In the genomic region with DNA sequence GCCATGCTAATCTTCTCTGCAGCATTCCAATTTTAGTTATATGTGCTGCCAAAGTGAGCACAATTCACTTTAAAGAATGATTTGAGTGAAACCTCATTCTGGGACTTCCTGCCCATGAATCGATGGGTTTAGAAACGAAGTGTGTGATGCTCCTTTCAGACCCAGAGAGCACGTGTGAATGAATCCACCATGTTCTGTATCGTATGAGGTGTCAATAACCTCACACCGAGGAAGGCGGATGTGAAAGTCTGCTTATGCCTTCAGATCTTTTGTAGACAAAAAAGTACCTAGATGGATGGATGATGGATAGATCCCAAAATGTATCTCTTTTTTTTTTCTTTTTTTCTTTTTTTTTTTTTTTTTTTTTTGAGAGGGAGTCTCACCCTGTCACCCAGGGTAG, we compare ENCODE assay signal across 22 cellular contexts. TPM values are rescaled to one million over a fixed set of nuclear protein-coding genes. Genes with fewer than 3 reads are reported as not detected.
DNase-seq lines count a peak whose midpoint lies in the region; ATAC-seq, FAIRE-seq and TF ChIP-seq lines count a peak whose summit lies in the region.
"Had no signal": no experiment of that assay in that cellular context is flagged by ENCODE, and none has a peak within 500 bp of the region (broad histone marks: within the 10 kb centered on the region; RNA-seq: fewer than 3 reads in every experiment).

No MANE protein-coding gene starts in this region.

- H3K4me3 Mint-ChIP-seq in CD4-positive, CD25-positive, alpha-beta regulatory T cell, result peak overlapping the region in 3 of 4 donors; percentile 26 to 60 (median 40)
- H3K4me3 Mint-ChIP-seq in CD4-positive, alpha-beta T cell, result peak overlapping the region; percentile 59
- peak overlapping the region; percentile 59 for H3K4me3 Mint-ChIP-seq in T-helper 1 cell treated with Interleukin-12 subunit alpha and Interleukin-12 subunit beta and Interleukin-4 antibody, amounts not matched to agents 30 μg/mL and 1 μg/mL, for 36 hours
- H3K4me3 Mint-ChIP-seq: brain; dendritic cell treated with granulocyte-macrophage colony-stimulating factor and Interleukin-4, amounts not matched to agents 40 ng/mL and 50 ng/mL, for 4 days had no signal

- peaks cover 71% of the 10 kb centered on the region for H3K4me1 ChIP-seq in CD4-positive, CD25-positive, alpha-beta regulatory T cell (ENCODE audit: control insufficient read depth, insufficient read depth, low read length, poor library complexity, severe bottlenecking)
- H3K4me1 ChIP-seq in K562 (replicated peaks in 1 of 2; ENCODE audit: control insufficient read depth in 2 of 2, insufficient read depth in 2 of 2, low read length in 2 of 2), result peaks cover 9% of the 10 kb centered on the region in 2 experiments; a peak in 4 of 5 replicates
- H3K4me1 ChIP-seq: BE2C, thyroid gland had no signal

- no peak overlapping the region for H3K4me3 ChIP-seq in CD4-positive, CD25-positive, alpha-beta regulatory T cell (ENCODE audit: low read depth, low read length)
- H3K4me3 ChIP-seq in K562, result no peak overlapping the region
- H3K4me3 ChIP-seq: thyroid gland had no signal

- H3K9ac ChIP-seq in K562 (ENCODE audit: insufficient read depth in 1 of 2, low read depth in 2 of 2, low read length in 2 of 2), result no peak overlapping the region

- H3K27me3 Mint-ChIP-seq in CD4-positive, CD25-positive, alpha-beta regulatory T cell, result no peaks in the 10 kb centered on the region
- H3K27me3 Mint-ChIP-seq in CD4-positive, alpha-beta T cell, result no peaks in the 10 kb centered on the region
- H3K27me3 Mint-ChIP-seq in T-helper 1 cell treated with Interleukin-12 subunit alpha and Interleukin-12 subunit beta and Interleukin-4 antibody, amounts not matched to agents 30 μg/mL and 1 μg/mL, for 36 hours (ENCODE audit: low read depth), result no peaks in the 10 kb centered on the region
- H3K27me3 Mint-ChIP-seq: dendritic cell treated with granulocyte-macrophage colony-stimulating factor and Interleukin-4, amounts not matched to agents 40 ng/mL and 50 ng/mL, for 4 days had no signal

- intact Hi-C loops in CD4-positive, alpha-beta T cell (cut with DNase I, micrococcal nuclease), result loop anchor here in 1 of 2 experiments (5.0 to 10.0 kb wide), 2 partner anchors 45 to 183 kb away; no protein-coding TSS in a partner anchor
- intact Hi-C loops in K562 (cut with micrococcal nuclease), result no loop called here

- TF ChIP-seq CTCF in CD4-positive, alpha-beta T cell (IDR thresholded peaks at IDR 0.05), result no peak
- no peak for TF ChIP-seq CTCF in K562 (IDR thresholded peaks at IDR 0.05 in 2 of 3, conservative IDR thresholded peaks at IDR 0.05 in 1 of 3; ENCODE audit: insufficient read depth in 2 of 3, low read depth in 1 of 3, low read length in 3 of 3)

- H3K36me3 ChIP-seq in CD4-positive, CD25-positive, alpha-beta regulatory T cell (ENCODE audit: control insufficient read depth, insufficient read depth, low read length), result peaks cover 73% of the 10 kb centered on the region
- H3K36me3 ChIP-seq in K562 (ENCODE audit: control insufficient read depth, insufficient read depth, low read length), result no peaks in the 10 kb centered on the region
- H3K36me3 ChIP-seq: BE2C, thyroid gland had no signal

- POLR2A ChIA-PET in CD4-positive, alpha-beta T cell (lab: Charles Lee), result interaction anchor here (12.8 kb wide), 1 partner anchor 13 kb away, joined by 208 read pairs; a partner anchor contains a TSS
- POLR2A ChIA-PET in K562 (lab: Yijun Ruan, JAX), result no interaction called here

- no peaks in the 10 kb centered on the region for H3K79me2 ChIP-seq in K562 (ENCODE audit: control insufficient read depth, insufficient read depth, low read length)

- H3K4me2 ChIP-seq in K562 (ENCODE audit: insufficient read depth, low read length), result no peak overlapping the region

- peak in 2 of 3 donors; percentile 32 to 77 for DNase-seq in CD4-positive, CD25-positive, alpha-beta regulatory T cell
- peak in 1 of 10 experiments; percentile 36 for DNase-seq in CD4-positive, alpha-beta T cell
- no peak for DNase-seq in K562 (ENCODE audit: extremely low read depth in 1 of 4, low spot score in 3 of 4)
- no peak for DNase-seq in midbrain (lab: John Stamatoyannopoulos, UW)
- no peak for DNase-seq in NCI-H2029 treated with DMSO at 0.1 percent for 48 hours (lab: John Stamatoyannopoulos, UW)
- DNase-seq: activated gamma-delta T cell, BE2C, NCI-H146, NCI-H226, thyroid gland had no signal

- H3K27ac Mint-ChIP-seq in CD4-positive, CD25-positive, alpha-beta regulatory T cell, result peak overlapping the region; percentile 41 to 89 (median 56)
- peak overlapping the region; percentile 87 for H3K27ac Mint-ChIP-seq in CD4-positive, alpha-beta T cell
- peak overlapping the region; percentile 87 for H3K27ac Mint-ChIP-seq in T-helper 1 cell treated with Interleukin-12 subunit alpha and Interleukin-12 subunit beta and Interleukin-4 antibody, amounts not matched to agents 30 μg/mL and 1 μg/mL, for 36 hours
- H3K27ac Mint-ChIP-seq: brain; dendritic cell treated with granulocyte-macrophage colony-stimulating factor and Interleukin-4, amounts not matched to agents 40 ng/mL and 50 ng/mL, for 4 days had no signal

- no peaks in the 10 kb centered on the region for H4K20me1 ChIP-seq in K562 (replicated peaks; ENCODE audit: control insufficient read depth, insufficient read depth, low read length)

- no peak for TF ChIP-seq EP300 in K562 (IDR thresholded peaks at IDR 0.05; ENCODE audit: low read length)

- CTCF ChIA-PET in CD4-positive, alpha-beta T cell (lab: Charles Lee), result interaction anchor here (1.2 kb wide), 1 partner anchor 8 kb away, joined by 6 read pairs; no protein-coding TSS in a partner anchor
- CTCF ChIA-PET in K562 (lab: Yijun Ruan, JAX; ENCODE audit: low intra/inter-chr PET ratio), result no interaction called here

- in situ Hi-C loops in K562 (cut with MboI), result no loop called here

- no TSS peak for BruUV-seq in K562 (replicated peaks; lab: Mats Ljungman, UMichigan)

- H3K36me3 Mint-ChIP-seq in CD4-positive, CD25-positive, alpha-beta regulatory T cell, result peaks cover 64% of the 10 kb centered on the region
- no peaks in the 10 kb centered on the region for H3K36me3 Mint-ChIP-seq in CD4-positive, alpha-beta T cell (ENCODE audit: low read depth)
- peaks cover 79% of the 10 kb centered on the region for H3K36me3 Mint-ChIP-seq in T-helper 1 cell treated with Interleukin-12 subunit alpha and Interleukin-12 subunit beta and Interleukin-4 antibody, amounts not matched to agents 30 μg/mL and 1 μg/mL, for 36 hours (ENCODE audit: low read depth)
- H3K36me3 Mint-ChIP-seq: brain had no signal

- no peaks in the 10 kb centered on the region for H3K27me3 ChIP-seq in CD4-positive, CD25-positive, alpha-beta regulatory T cell (ENCODE audit: control insufficient read depth, insufficient read depth, low read length)
- no peaks in the 10 kb centered on the region for H3K27me3 ChIP-seq in CD4-positive, alpha-beta T cell (ENCODE audit: control insufficient read depth, insufficient read depth, low read length)
- no peaks in the 10 kb centered on the region for H3K27me3 ChIP-seq in K562 (ENCODE audit: control insufficient read depth in 2 of 2, insufficient read depth in 2 of 2, low read length in 2 of 2)
- H3K27me3 ChIP-seq: thyroid gland had no signal

- TF ChIP-seq POLR2A in K562 (conservative IDR thresholded peaks at IDR 0.05), result no peak

- FAIRE-seq in K562 (lab: Jason Lieb, UNC), result peak; percentile 40
- FAIRE-seq: frontal cortex, G401.6 had no signal

- H3K9me3 Mint-ChIP-seq in CD4-positive, CD25-positive, alpha-beta regulatory T cell, result no peaks in the 10 kb centered on the region
- no peaks in the 10 kb centered on the region for H3K9me3 Mint-ChIP-seq in CD4-positive, alpha-beta T cell
- H3K9me3 Mint-ChIP-seq in T-helper 1 cell treated with Interleukin-12 subunit alpha and Interleukin-12 subunit beta and Interleukin-4 antibody, amounts not matched to agents 30 μg/mL and 1 μg/mL, for 36 hours, result peaks cover 16% of the 10 kb centered on the region
- H3K9me3 Mint-ChIP-seq: dendritic cell treated with granulocyte-macrophage colony-stimulating factor and Interleukin-4, amounts not matched to agents 40 ng/mL and 50 ng/mL, for 4 days had no signal

- no peak for ATAC-seq in CD4-positive, CD25-positive, alpha-beta regulatory T cell (ENCODE audit: low read depth in 2 of 2)
- ATAC-seq in CD4-positive, alpha-beta T cell (ENCODE audit: poor library complexity), result peak; percentile 31
- ATAC-seq in K562 (no peak), GM21576 (IDR thresholded peaks at IDR 0.05; ENCODE audit: unreplicated experiment) (no peak)
- ATAC-seq: Panc1 had no signal

- H3K9me3 ChIP-seq in CD4-positive, CD25-positive, alpha-beta regulatory T cell (ENCODE audit: control insufficient read depth in 2 of 2, low read length in 2 of 2), result no peaks in the 10 kb centered on the region
- H3K9me3 ChIP-seq in CD4-positive, alpha-beta T cell (ENCODE audit: control insufficient read depth, low read length), result no peaks in the 10 kb centered on the region
- H3K9me3 ChIP-seq in K562 (replicated peaks; ENCODE audit: control insufficient read depth, insufficient read depth, low read depth, low read length), result no peaks in the 10 kb centered on the region
- H3K9me3 ChIP-seq: BE2C, thyroid gland had no signal

- peaks cover 11 to 69% (median 52%) of the 10 kb centered on the region in 4 donors for H3K4me1 Mint-ChIP-seq in CD4-positive, CD25-positive, alpha-beta regulatory T cell
- H3K4me1 Mint-ChIP-seq in CD4-positive, alpha-beta T cell (ENCODE audit: low read depth), result peaks cover 83% of the 10 kb centered on the region
- peaks cover 72% of the 10 kb centered on the region for H3K4me1 Mint-ChIP-seq in T-helper 1 cell treated with Interleukin-12 subunit alpha and Interleukin-12 subunit beta and Interleukin-4 antibody, amounts not matched to agents 30 μg/mL and 1 μg/mL, for 36 hours (ENCODE audit: low read depth)
- H3K4me1 Mint-ChIP-seq: brain had no signal

- WGBS in K562 (ENCODE audit: insufficient coverage, low coverage, missing lambda C conversion rate), result 56% methylated on average over 6 of the region's 6 CpGs

- H3K9me1 ChIP-seq in K562 (ENCODE audit: control insufficient read depth, insufficient read depth, low read length), result peaks cover 3% of the 10 kb centered on the region

- no peak for TF ChIP-seq RAD21 in K562 (CRISPR knock-in tag; conservative IDR thresholded peaks at IDR 0.05 in 1 of 2, IDR thresholded peaks at IDR 0.05 in 1 of 2)

- H3K27ac ChIP-seq in CD4-positive, CD25-positive, alpha-beta regulatory T cell (ENCODE audit: insufficient read depth, low read length, poor library complexity, severe bottlenecking), result peak overlapping the region; percentile 60
- H3K27ac ChIP-seq in CD4-positive, alpha-beta T cell (ENCODE audit: low read depth, low read length), result no peak overlapping the region
- no peak overlapping the region for H3K27ac ChIP-seq in K562 (ENCODE audit: extremely low read depth, low read depth, low read length)
- H3K27ac ChIP-seq: epithelial cell of prostate, thyroid gland had no signal

- no peak overlapping the region for H2AFZ ChIP-seq in K562 (ENCODE audit: low read depth, low read length)

RNA-seq across cellular contexts. Expression of a gene that starts 13.8 kb away (rescaled TPM):
- total RNA-seq in CD4-positive, CD25-positive, alpha-beta regulatory T cell, result 56.0 TPM
- 10 to 100 TPM; 36.2 to 52.6 (median 44.4) TPM for polyA plus RNA-seq in CD4-positive, CD25-positive, alpha-beta regulatory T cell
- 10 to 100 TPM; 59.7 to 60.8 TPM for total RNA-seq in CD4-positive, alpha-beta T cell
- total RNA-seq in K562 (2011; cell fraction: chromatin; rRNA removed; ENCODE audit: low replicate concordance), result 1.1 and 3.3 TPM in 2 replicates
- total RNA-seq in K562 (2011; cell fraction: nucleolus; rRNA removed), result 3.2 and 3.8 TPM in 2 replicates
- total RNA-seq in K562 (2011; cell fraction: nucleoplasm; rRNA removed), result 1.0 and 2.0 TPM in 2 replicates
- total RNA-seq in K562 (2014; rRNA removed) (1.4 and 2.9 TPM in 2 replicates), K562 (2014; rRNA removed; fragmentation: Illumina TruSeq; extraction: Trizol) (0.35 and 0.47 TPM in 2 replicates), K562 (2015; rRNA removed; fragmentation: Illumina TruSeq; extraction: Trizol) (0.90 and 1.1 TPM in 2 replicates), K562 (2021) (1.5 and 1.8 TPM in 2 replicates)
- polyA plus RNA-seq in K562 (2011; rRNA removed) (1.4 and 4.4 TPM in 2 replicates), K562 (2014; fragmentation: Illumina TruSeq; extraction: Trizol) (1.1 and 1.4 TPM in 2 replicates), K562 (2014; fragmentation: Nextera tagmentation; extraction: Ambion mirVana) (under 1 TPM; 0.23 to 0.25 TPM), K562 (2014; rRNA removed) (1.0 and 1.4 TPM in 2 replicates)
- 2.1 and 4.7 TPM in 2 replicates for polyA plus RNA-seq in K562 (2011; cell fraction: cytosol; rRNA removed)
- 24.2 and 29.1 TPM in 2 replicates for polyA plus RNA-seq in K562 (2011; cell fraction: nucleus; rRNA removed)
- polyA plus RNA-seq in K562 (2012), result 1.1 and 1.5 TPM in 2 replicates
- 1.4 and 2.2 TPM in 2 replicates for polyA minus RNA-seq in K562 (2011; rRNA and poly(A)+ RNA removed)
- 1.3 and 3.1 TPM in 2 replicates for polyA minus RNA-seq in K562 (2011; cell fraction: cytosol; rRNA and poly(A)+ RNA removed)
- polyA minus RNA-seq in K562 (2011; cell fraction: nucleus; rRNA and poly(A)+ RNA removed), result 7.9 and 15.2 TPM in 2 replicates
- total RNA-seq: frontal cortex, kidney epithelial cell, MCF 10A had no signal
- polyA plus RNA-seq: neural cell had no signal

RNA-seq across cellular contexts. Expression of a gene that starts 21.7 kb away (rescaled TPM):
- total RNA-seq in CD4-positive, CD25-positive, alpha-beta regulatory T cell, result 4.0 TPM
- 1 to 10 TPM; 1.1 to 2.4 (median 2.2) TPM for polyA plus RNA-seq in CD4-positive, CD25-positive, alpha-beta regulatory T cell
- total RNA-seq in CD4-positive, alpha-beta T cell, result 1 to 10 TPM; 1.5 TPM
- 0.21 TPM in 1 of 2 replicates, not detected in the other for total RNA-seq in K562 (2011; cell fraction: chromatin; rRNA removed; ENCODE audit: low replicate concordance)
- total RNA-seq in K562 (2011; cell fraction: nucleolus; rRNA removed), result not detected in 2 replicates
- not detected in 2 replicates for total RNA-seq in K562 (2011; cell fraction: nucleoplasm; rRNA removed)
- total RNA-seq in K562 (2014; rRNA removed), result not detected in 2 replicates
- not detected in 2 replicates for total RNA-seq in K562 (2014; rRNA removed; fragmentation: Illumina TruSeq; extraction: Trizol)
- not detected in 2 replicates for total RNA-seq in K562 (2015; rRNA removed; fragmentation: Illumina TruSeq; extraction: Trizol)
- total RNA-seq in K562 (2021), result not detected in 2 replicates
- 0.04 and 0.07 TPM in 2 replicates for polyA plus RNA-seq in K562 (2011; rRNA removed)
- 0.13 and 0.25 TPM in 2 replicates for polyA plus RNA-seq in K562 (2011; cell fraction: cytosol; rRNA removed)
- polyA plus RNA-seq in K562 (2011; cell fraction: nucleus; rRNA removed), result 0.18 TPM in 2 replicates
- polyA plus RNA-seq in K562 (2012), result 0.03 and 0.04 TPM in 2 replicates
- not detected in 2 replicates for polyA plus RNA-seq in K562 (2014; fragmentation: Illumina TruSeq; extraction: Trizol)
- not detected for polyA plus RNA-seq in K562 (2014; fragmentation: Nextera tagmentation; extraction: Ambion mirVana)
- polyA plus RNA-seq in K562 (2014; rRNA removed), result not detected in 2 replicates
- not detected in 2 replicates for polyA minus RNA-seq in K562 (2011; rRNA and poly(A)+ RNA removed)
- 2.2 TPM in 1 of 2 replicates, not detected in the other for polyA minus RNA-seq in K562 (2011; cell fraction: cytosol; rRNA and poly(A)+ RNA removed)
- 1.1 TPM in 1 of 2 replicates, not detected in the other for polyA minus RNA-seq in K562 (2011; cell fraction: nucleus; rRNA and poly(A)+ RNA removed)
- total RNA-seq: frontal cortex, posterior vena cava had no signal

RNA-seq across cellular contexts. Expression of a gene that starts 51.2 kb away (rescaled TPM):
- total RNA-seq in CD4-positive, CD25-positive, alpha-beta regulatory T cell, result not detected
- not detected for polyA plus RNA-seq in CD4-positive, CD25-positive, alpha-beta regulatory T cell
- total RNA-seq in CD4-positive, alpha-beta T cell, result not detected
- not detected in 2 replicates for total RNA-seq in K562 (2011; cell fraction: chromatin; rRNA removed; ENCODE audit: low replicate concordance)
- not detected in 2 replicates for total RNA-seq in K562 (2011; cell fraction: nucleolus; rRNA removed)
- not detected in 2 replicates for total RNA-seq in K562 (2011; cell fraction: nucleoplasm; rRNA removed)
- total RNA-seq in K562 (2014; rRNA removed) (not detected in 2 replicates), K562 (2014; rRNA removed; fragmentation: Illumina TruSeq; extraction: Trizol) (not detected in 2 replicates), K562 (2015; rRNA removed; fragmentation: Illumina TruSeq; extraction: Trizol) (not detected in 2 replicates), K562 (2021) (0.31 and 0.98 TPM in 2 replicates)
- polyA plus RNA-seq in K562 (2011; rRNA removed) (not detected in 2 replicates), K562 (2014; fragmentation: Illumina TruSeq; extraction: Trizol) (not detected in 2 replicates), K562 (2014; fragmentation: Nextera tagmentation; extraction: Ambion mirVana) (not detected), K562 (2014; rRNA removed) (not detected in 2 replicates)
- polyA plus RNA-seq in K562 (2011; cell fraction: cytosol; rRNA removed), result 0.37 TPM in 1 of 2 replicates, not detected in the other
- polyA plus RNA-seq in K562 (2011; cell fraction: nucleus; rRNA removed), result not detected in 2 replicates
- polyA plus RNA-seq in K562 (2012), result 0.43 TPM in 1 of 2 replicates, not detected in the other
- not detected in 2 replicates for polyA minus RNA-seq in K562 (2011; rRNA and poly(A)+ RNA removed)
- not detected in 2 replicates for polyA minus RNA-seq in K562 (2011; cell fraction: cytosol; rRNA and poly(A)+ RNA removed)
- not detected in 2 replicates for polyA minus RNA-seq in K562 (2011; cell fraction: nucleus; rRNA and poly(A)+ RNA removed)
- total RNA-seq: frontal cortex, kidney epithelial cell, MCF 10A, posterior vena cava, thyroid gland had no signal
- polyA plus RNA-seq: neural cell had no signal

Comparison
In these comparisons a context has a peak if more than half of its experiments do, and no peak if none do; other contexts are left out.
1. DNase-seq: peak in CD4-positive, CD25-positive, alpha-beta regulatory T cell (2 of 3); none in K562 (0 of 4), midbrain (single experiment) and NCI-H2029 treated with DMSO at 0.1 percent for 48 hours (single experiment).
2. RNA of a gene that starts 13.8 kb away (total RNA-seq): 59.7 to 60.8 TPM in CD4-positive, alpha-beta T cell and 56.0 TPM in CD4-positive, CD25-positive, alpha-beta regulatory T cell (single experiment); 0.35 to 3.8 TPM in K562; every median in the first group is over 10 times any median in the second.
3. Peak in every context shown above with its lines, with median percentiles within 50 percentile points of each other: H3K27ac Mint-ChIP-seq and H3K4me3 Mint-ChIP-seq.